1 cellular context compared by ENCODE assay signal in the genomic region with DNA sequence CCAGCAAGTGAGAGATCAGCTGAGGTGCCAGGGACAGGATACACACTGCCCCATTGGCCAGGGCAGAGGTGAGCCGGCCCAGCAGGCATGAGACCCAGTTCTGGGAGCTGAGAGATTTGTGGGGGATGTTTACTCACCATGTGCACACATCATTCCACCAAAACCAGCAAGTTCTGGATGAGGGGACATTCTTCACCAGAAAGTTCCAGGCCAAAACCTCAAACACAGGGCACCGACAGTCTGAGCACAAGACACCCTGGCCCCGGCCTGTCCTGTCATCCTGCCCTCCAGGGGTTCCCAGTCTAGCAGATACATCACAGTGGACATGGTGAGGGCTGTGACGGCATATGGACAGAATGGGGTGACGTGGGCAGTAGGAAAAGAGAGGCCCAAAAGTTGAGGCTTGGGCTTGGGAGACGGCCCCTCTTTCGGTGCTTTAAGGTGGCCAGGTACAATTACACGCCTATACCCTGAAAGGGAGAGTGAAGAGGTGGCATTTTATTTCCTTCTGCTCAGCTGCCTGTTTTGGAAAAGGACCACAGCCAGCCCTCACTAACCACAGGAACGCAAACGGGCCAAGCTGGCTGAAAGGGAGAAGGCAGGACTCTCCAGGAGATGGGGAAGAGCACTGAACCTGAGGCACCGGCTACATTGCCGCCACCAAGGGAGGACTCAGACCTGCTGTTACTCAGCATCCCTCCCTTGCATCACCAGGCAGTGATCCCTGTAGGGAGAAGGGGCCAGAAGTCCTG.
A peak's percentile ranks its signal among the peaks of the same experiment; 100 is the strongest.
TF ChIP-seq lines count a peak whose summit lies in the region.

No MANE protein-coding gene starts in this region.

TF ChIP-seq in HepG2, 621 proteins besides CTCF, POLR2A, EP300 and RAD21 (continued from another document):
- no peak for TF ChIP-seq HES4 (CRISPR knock-in tag; IDR thresholded peaks at IDR 0.05; ENCODE audit: borderline replicate concordance)
- peak; percentile 51 for TF ChIP-seq RBM22 (optimal IDR thresholded peaks at IDR 0.05; ENCODE audit: low read length)
